13 cellular contexts compared by ENCODE assay signal in the genomic region with DNA sequence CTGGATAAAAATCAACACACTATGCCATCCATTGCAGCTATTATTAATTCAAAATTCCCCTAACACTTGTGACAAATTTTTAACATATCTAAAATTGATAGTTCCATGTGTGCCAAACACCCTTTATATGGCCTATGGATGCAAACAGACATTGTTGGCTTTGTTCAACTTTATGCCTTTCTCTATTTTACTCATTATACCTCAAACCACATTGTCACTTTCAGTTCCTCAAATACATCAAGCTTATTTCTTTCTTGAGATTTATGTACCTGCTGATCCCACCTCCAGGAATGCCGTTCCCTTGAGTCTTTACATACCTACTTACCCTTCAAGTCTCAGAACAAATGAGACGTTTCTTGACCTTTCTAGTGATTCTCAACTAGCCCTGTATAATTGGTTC.
DNase-seq lines count a peak whose midpoint lies in the region; ATAC-seq and TF ChIP-seq lines count a peak whose summit lies in the region.
"Had no signal": no experiment of that assay in that cellular context is flagged by ENCODE, and none has a peak within 500 bp of the region (broad histone marks: within the 10 kb centered on the region; RNA-seq: fewer than 3 reads in every experiment).

No MANE protein-coding gene starts in this region.

- H3K9me3 Mint-ChIP-seq in MCF 10A (ENCODE audit: unreplicated experiment) = no peaks in the 10 kb centered on the region
- H3K9me3 Mint-ChIP-seq: natural killer cell had no signal

- in situ Hi-C loops in GM13977 (cut with MboI; ENCODE audit: low pct_unique_long_range_greater_than_20kb, low sequenced_read_pairs, unreplicated experiment) = no loop called here

- POLR2A ChIA-PET in MCF 10A (lab: Yijun Ruan, JAX) = interaction anchor here (1.2 kb wide), 1 partner anchor 22 kb away, joined by 3 read pairs; no protein-coding TSS in a partner anchor

- H3K27me3 Mint-ChIP-seq in MCF 10A (ENCODE audit: insufficient read depth, unreplicated experiment) = no peaks in the 10 kb centered on the region

- peak; percentile 96 for ATAC-seq in GM19438 (IDR thresholded peaks at IDR 0.05; ENCODE audit: low read depth, unreplicated experiment)
- ATAC-seq in HG02763 (IDR thresholded peaks at IDR 0.05; ENCODE audit: unreplicated experiment) = peak; percentile 98
- ATAC-seq in HG03439 (IDR thresholded peaks at IDR 0.05; ENCODE audit: unreplicated experiment) = peak; percentile 96
- ATAC-seq: natural killer cell, SK-N-SH treated with all-trans-retinoic acid at 6 μM for 48 hours had no signal

- H3K36me3 Mint-ChIP-seq in MCF 10A (ENCODE audit: insufficient read depth, unreplicated experiment) = no peaks in the 10 kb centered on the region
- H3K36me3 Mint-ChIP-seq: natural killer cell had no signal

- DNase-seq in GM13977 (ENCODE audit: low spot score) (peak; percentile 46), erythroblast (lab: John Stamatoyannopoulos, UW) (no peak), DMS 273 (lab: John Stamatoyannopoulos, UW; ENCODE audit: unreplicated experiment) (no peak), MCF 10A (ENCODE audit: unreplicated experiment) (no peak), SKM-1 treated with dmso at 0.1 percent for 144 hours (lab: John Stamatoyannopoulos, UW; ENCODE audit: unreplicated experiment) (no peak)
- DNase-seq: activated CD4-positive, alpha-beta T cell treated with anti-CD3 and anti-CD28 coated beads for 4 hours; islet precursor cell; natural killer cell; NCI-H69 had no signal

- intact Hi-C loops in MCF 10A (cut with micrococcal nuclease) = no loop called here

- H3K4me1 Mint-ChIP-seq in MCF 10A (ENCODE audit: insufficient read depth, unreplicated experiment) = peaks cover 21% of the 10 kb centered on the region
- H3K4me1 Mint-ChIP-seq: natural killer cell had no signal

- H3K4me3 Mint-ChIP-seq in MCF 10A (ENCODE audit: unreplicated experiment) = no peak overlapping the region
- H3K4me3 Mint-ChIP-seq: natural killer cell had no signal

- H3K27ac Mint-ChIP-seq in MCF 10A (ENCODE audit: low read depth, unreplicated experiment) = no peak overlapping the region
- H3K27ac Mint-ChIP-seq: natural killer cell had no signal

- no peak for TF ChIP-seq POLR2A in erythroblast (IDR thresholded peaks at IDR 0.05; ENCODE audit: low read length)

- BruUV-seq in MCF 10A (replicated peaks; lab: Mats Ljungman, UMichigan) = no TSS peak

- CTCF ChIA-PET in MCF 10A (lab: Yijun Ruan, JAX) = interaction anchor here (0.6 kb wide), 1 partner anchor 22 kb away, joined by 3 read pairs; no protein-coding TSS in a partner anchor

- TF ChIP-seq CTCF in GM13977 (IDR thresholded peaks at IDR 0.05; ENCODE audit: extremely low read depth, insufficient read depth, missing control alignments) (no peak), MCF 10A (IDR thresholded peaks at IDR 0.05; ENCODE audit: unreplicated experiment) (no peak)
